10 cellular contexts compared by ENCODE assay signal in the genomic region with DNA sequence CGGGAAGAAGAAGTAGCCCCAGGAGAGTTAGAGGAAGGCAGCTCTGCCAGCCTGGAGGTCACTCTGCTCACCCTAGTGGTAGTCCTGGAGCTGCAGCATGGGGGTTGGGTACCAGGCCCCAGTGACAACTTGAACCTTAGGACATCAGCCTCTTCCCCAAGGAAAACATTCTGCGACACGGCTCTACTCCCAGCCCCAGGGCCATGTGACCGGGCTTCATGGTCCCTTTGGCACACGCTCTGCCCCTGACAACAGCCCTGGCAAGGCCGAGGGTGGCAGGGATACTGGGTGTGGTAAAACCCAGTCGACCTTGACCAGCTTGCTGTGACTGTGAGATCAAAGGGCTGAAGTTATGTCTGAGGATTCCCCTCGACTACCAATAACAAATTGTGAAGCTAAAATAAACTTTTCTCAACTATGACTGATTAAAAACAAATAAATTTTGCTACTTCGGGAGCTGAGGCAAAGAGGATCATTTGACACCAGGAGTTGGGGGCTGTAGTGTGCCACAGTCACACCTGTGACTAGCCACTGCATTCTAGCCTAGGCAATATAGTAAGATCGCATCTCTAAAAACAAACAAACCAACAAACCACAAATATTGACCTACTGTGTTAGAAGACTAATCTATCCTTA. TPM values are rescaled to one million over a fixed set of nuclear protein-coding genes. Genes with fewer than 3 reads are reported as not detected.
DNase-seq lines count a peak whose midpoint lies in the region; ATAC-seq, FAIRE-seq and TF ChIP-seq lines count a peak whose summit lies in the region.
"Had no signal": no experiment of that assay in that cellular context is flagged by ENCODE, and none has a peak within 500 bp of the region (broad histone marks: within the 10 kb centered on the region; RNA-seq: fewer than 3 reads in every experiment).

No MANE protein-coding gene starts in this region.

- TF ChIP-seq CTCF in mucosa of descending colon (IDR thresholded peaks at IDR 0.05) (no peak), tibial nerve (IDR thresholded peaks at IDR 0.05) (no peak)

- H3K27ac ChIP-seq in tibial nerve, result no peak overlapping the region
- H3K27ac ChIP-seq: KMS-11 had no signal

- H3K4me1 ChIP-seq in mucosa of descending colon (ENCODE audit: low read depth) (peaks cover 4% of the 10 kb centered on the region), tibial nerve (no peaks in the 10 kb centered on the region)

- intact Hi-C loops in mucosa of descending colon (cut with DNase I, micrococcal nuclease), result no loop called here

- no peak for TF ChIP-seq EP300 in tibial nerve (IDR thresholded peaks at IDR 0.05)

- DNase-seq in GM18507 (ENCODE audit: extremely low spot score, insufficient read length, low read depth) (no peak), SW480 (ENCODE audit: low spot score) (peak; percentile 47), mucosa of descending colon (peak; percentile 45 to 54 (median 51)), NOMO-1 (lab: John Stamatoyannopoulos, UW; ENCODE audit: unreplicated experiment in 2 of 2) (no peak), NCI-H1417 (lab: John Stamatoyannopoulos, UW) (no peak), NCI-H1092 (lab: John Stamatoyannopoulos, UW) (no peak), tibial nerve (ENCODE audit: low spot score in 2 of 2) (no peak)

- FAIRE-seq in GM18507 (lab: Jason Lieb, UNC), result peak; percentile 57
- FAIRE-seq: endothelial cell of umbilical vein had no signal

- no peaks in the 10 kb centered on the region for H3K27me3 ChIP-seq in tibial nerve

- no peak for TF ChIP-seq POLR2A in tibial nerve (IDR thresholded peaks at IDR 0.05)

- H3K9me3 ChIP-seq in mucosa of descending colon (no peaks in the 10 kb centered on the region), tibial nerve (no peaks in the 10 kb centered on the region)

- ATAC-seq in HG02678 (IDR thresholded peaks at IDR 0.05; ENCODE audit: unreplicated experiment) (peak; percentile 73), mucosa of descending colon (peak; percentile 83)

- WGBS in tibial nerve, 2 donors, result 59 to 62% methylated on average over 10 of the region's 10 CpGs

- H3K36me3 ChIP-seq in mucosa of descending colon (ENCODE audit: low read depth) (no peaks in the 10 kb centered on the region), tibial nerve (no peaks in the 10 kb centered on the region)

- H3K4me3 ChIP-seq in mucosa of descending colon (no peak overlapping the region), tibial nerve (no peak overlapping the region)

RNA-seq across cellular contexts. Expression of a gene that starts 24.4 kb away (rescaled TPM):
- total RNA-seq in mucosa of descending colon, result 100 to 1,000 TPM in 2 of 3 donors, 10 to 100 TPM in 1; 71.8 to 102 (median 101) TPM
- total RNA-seq in tibial nerve, result 100 to 1,000 TPM in 3 of 4 donors, 10 to 100 TPM in 1; 91.5 to 123 (median 110) TPM

Comparison
In these comparisons a context has a peak if more than half of its experiments do, and no peak if none do; other contexts are left out.
1. DNase-seq: peak in SW480 (single experiment) and mucosa of descending colon (3 of 3); none in GM18507 (single experiment), NOMO-1 (0 of 2), NCI-H1417 (0 of 3), NCI-H1092 (single experiment) and tibial nerve (0 of 2).